Comparison of ENCODE assay signal across 9 cellular contexts in the genomic region with DNA sequence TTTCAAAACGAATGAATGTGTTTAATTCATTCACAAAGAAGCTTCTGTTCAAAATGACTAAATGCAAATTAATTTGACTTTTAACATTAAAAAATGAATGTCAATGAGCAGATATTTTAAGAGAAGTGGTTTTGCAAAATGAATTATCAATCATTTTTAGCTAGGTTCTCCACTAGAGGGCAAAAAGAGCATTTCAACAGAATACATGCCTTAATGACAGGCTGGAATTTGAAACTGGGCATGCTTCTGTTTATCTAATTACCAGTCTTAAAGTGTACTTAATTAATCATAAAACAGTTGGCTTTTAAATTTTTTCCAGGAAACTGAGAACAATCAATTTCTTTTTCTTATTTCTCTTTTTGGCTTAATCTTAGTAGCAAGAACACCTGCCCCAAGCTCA.
DNase-seq lines count a peak whose midpoint lies in the region; ATAC-seq, FAIRE-seq and TF ChIP-seq lines count a peak whose summit lies in the region.
"Had no signal": no experiment of that assay in that cellular context is flagged by ENCODE, and none has a peak within 500 bp of the region (broad histone marks: within the 10 kb centered on the region; RNA-seq: fewer than 3 reads in every experiment).

No MANE protein-coding gene starts in this region.

- H3K9ac ChIP-seq in SU-DHL-6 (ENCODE audit: low read length) (no peak overlapping the region), keratinocyte (ENCODE audit: control insufficient read depth, extremely low read depth, insufficient read depth, low read length) (no peak overlapping the region)

- H3K9me2 ChIP-seq in SU-DHL-6 (replicated peaks; ENCODE audit: insufficient read depth, low read length): no peaks in the 10 kb centered on the region

- DNase-seq in AG09319 (ENCODE audit: extremely low read depth, low read depth) (no peak), H4 (ENCODE audit: low spot score) (peak; percentile 20), keratinocyte (ENCODE audit: low read depth, low spot score) (no peak)
- no peak for DNase-seq in activated T-cell treated with anti-CD3 and anti-CD28 coated beads, Interleukin-2, amount 50 U/mL, for 72 hours
- DNase-seq: activated CD4-positive, alpha-beta T cell treated with anti-CD3 and anti-CD28 coated beads, Interleukin-2, amount 10 ng/mL, durations not matched to agents 24 days and 14 days had no signal

- no peaks in the 10 kb centered on the region for H3K27me3 Mint-ChIP-seq in activated T-cell treated with anti-CD3 and anti-CD28 coated beads, Interleukin-2, amount 50 U/mL, for 72 hours (ENCODE audit: low read depth)
- H3K27me3 Mint-ChIP-seq: activated CD4-positive, alpha-beta T cell treated with anti-CD3 and anti-CD28 coated beads, Interleukin-2, amount 10 ng/mL, durations not matched to agents 24 days and 14 days had no signal

- dilution Hi-C loops in keratinocyte (cut with MboI; ENCODE audit: extremely low pct_ligation_motif_present, low sequenced_read_pairs): no loop called here

- no peaks in the 10 kb centered on the region for H3K4me1 ChIP-seq in keratinocyte (ENCODE audit: control insufficient read depth, extremely low read depth, insufficient read depth, low read length)

- H4K20me1 ChIP-seq in SU-DHL-6 (ENCODE audit: low read depth, low read length): no peaks in the 10 kb centered on the region
- H4K20me1 ChIP-seq in keratinocyte (ENCODE audit: control insufficient read depth, extremely low read depth, insufficient read depth, low read length): no peaks in the 10 kb centered on the region

- TF ChIP-seq CTCF in AG09319 (IDR thresholded peaks at IDR 0.05; ENCODE audit: low read depth, low read length): peak; percentile 57
- peak; percentile 47 for TF ChIP-seq CTCF in SU-DHL-6 (IDR thresholded peaks at IDR 0.05; ENCODE audit: insufficient read depth, low read length, poor library complexity, severe bottlenecking)
- TF ChIP-seq CTCF in keratinocyte (optimal IDR thresholded peaks at IDR 0.05 in 1 of 3, IDR thresholded peaks at IDR 0.05 in 1 of 3, conservative IDR thresholded peaks at IDR 0.05 in 1 of 3; ENCODE audit: extremely low read depth in 1 of 3, insufficient read depth in 2 of 3, low read length in 3 of 3): peak in 2 of 3 experiments; percentile 38 to 50

- H3K27me3 ChIP-seq in SU-DHL-6 (ENCODE audit: low read length) (no peaks in the 10 kb centered on the region), keratinocyte (ENCODE audit: control insufficient read depth, extremely low read depth, insufficient read depth, low read length) (no peaks in the 10 kb centered on the region)

- peak; percentile 51 for FAIRE-seq in keratinocyte (lab: Jason Lieb, UNC)

- H3K9me1 ChIP-seq in keratinocyte (ENCODE audit: control insufficient read depth, extremely low read depth, insufficient read depth, low read length): no peaks in the 10 kb centered on the region

- H3K79me2 ChIP-seq in SU-DHL-6 (ENCODE audit: insufficient read depth, low read length): no peaks in the 10 kb centered on the region
- no peaks in the 10 kb centered on the region for H3K79me2 ChIP-seq in keratinocyte (ENCODE audit: control insufficient read depth, insufficient read depth, low read length)

- H2AFZ ChIP-seq in SU-DHL-6 (ENCODE audit: low read depth, low read length, severe bottlenecking) (no peak overlapping the region), keratinocyte (ENCODE audit: control insufficient read depth, low read length) (no peak overlapping the region)

- no peaks in the 10 kb centered on the region for H3K9me3 Mint-ChIP-seq in activated T-cell treated with anti-CD3 and anti-CD28 coated beads, Interleukin-2, amount 50 U/mL, for 72 hours
- H3K9me3 Mint-ChIP-seq: activated CD4-positive, alpha-beta T cell treated with anti-CD3 and anti-CD28 coated beads, Interleukin-2, amount 10 ng/mL, durations not matched to agents 24 days and 14 days had no signal

- H3K36me3 Mint-ChIP-seq in activated T-cell treated with anti-CD3 and anti-CD28 coated beads, Interleukin-2, amount 50 U/mL, for 72 hours (ENCODE audit: insufficient read depth in 2 of 2): no peaks in the 10 kb centered on the region

- H3K4me3 ChIP-seq in SU-DHL-6 (ENCODE audit: insufficient read depth, low read length, poor library complexity, severe bottlenecking) (no peak overlapping the region), keratinocyte (ENCODE audit: control insufficient read depth in 2 of 3, extremely low read depth in 1 of 3, insufficient read depth in 2 of 3, low read depth in 1 of 3, low read length in 3 of 3) (no peak overlapping the region)

- no peaks in the 10 kb centered on the region for H3K4me1 Mint-ChIP-seq in activated T-cell treated with anti-CD3 and anti-CD28 coated beads, Interleukin-2, amount 50 U/mL, for 72 hours (ENCODE audit: low read depth)
- H3K4me1 Mint-ChIP-seq: activated CD4-positive, alpha-beta T cell treated with anti-CD3 and anti-CD28 coated beads, Interleukin-2, amount 10 ng/mL, durations not matched to agents 24 days and 14 days had no signal

- H3K4me2 ChIP-seq in SU-DHL-6 (ENCODE audit: low read depth, low read length, poor library complexity, severe bottlenecking): no peak overlapping the region
- H3K4me2 ChIP-seq in keratinocyte (ENCODE audit: control insufficient read depth, extremely low read depth, insufficient read depth, low read depth, low read length): no peak overlapping the region

- H3K9me3 ChIP-seq in SU-DHL-6 (ENCODE audit: insufficient read depth, low read length) (no peaks in the 10 kb centered on the region), keratinocyte (ENCODE audit: control insufficient read depth, low read depth, low read length) (no peaks in the 10 kb centered on the region)

- ATAC-seq in GM21737 (IDR thresholded peaks at IDR 0.05; ENCODE audit: unreplicated experiment) (no peak), HG02970 (IDR thresholded peaks at IDR 0.05; ENCODE audit: low FRiP score, unreplicated experiment) (no peak), HG02610 (IDR thresholded peaks at IDR 0.05; ENCODE audit: unreplicated experiment) (no peak)
- ATAC-seq in activated T-cell treated with anti-CD3 and anti-CD28 coated beads, Interleukin-2, amount 50 U/mL, for 72 hours (replicated peaks in 1 of 2): no peak

- H3K36me3 ChIP-seq in SU-DHL-6 (ENCODE audit: low read length): no peaks in the 10 kb centered on the region
- H3K36me3 ChIP-seq in keratinocyte (ENCODE audit: control insufficient read depth in 2 of 2, extremely low read depth in 1 of 2, insufficient read depth in 2 of 2, low read length in 2 of 2): no peaks in the 10 kb centered on the region

- H3K27ac ChIP-seq in SU-DHL-6 (ENCODE audit: low read depth, low read length) (no peak overlapping the region), keratinocyte (ENCODE audit: control insufficient read depth, insufficient read depth, low read length) (no peak overlapping the region)

- no peaks in the 10 kb centered on the region for H3F3A ChIP-seq in SU-DHL-6 (ENCODE audit: insufficient read depth)

- no peak overlapping the region for H3K4me3 Mint-ChIP-seq in activated T-cell treated with anti-CD3 and anti-CD28 coated beads, Interleukin-2, amount 50 U/mL, for 72 hours
- H3K4me3 Mint-ChIP-seq: activated CD4-positive, alpha-beta T cell treated with anti-CD3 and anti-CD28 coated beads, Interleukin-2, amount 10 ng/mL, durations not matched to agents 24 days and 14 days had no signal

- H3K27ac Mint-ChIP-seq in activated T-cell treated with anti-CD3 and anti-CD28 coated beads, Interleukin-2, amount 50 U/mL, for 72 hours: no peak overlapping the region
- H3K27ac Mint-ChIP-seq: activated CD4-positive, alpha-beta T cell treated with anti-CD3 and anti-CD28 coated beads, Interleukin-2, amount 10 ng/mL, durations not matched to agents 24 days and 14 days had no signal
